In genomic region chr5:140106805-140107311, GRCh38 we compare ENCODE assay signal across 8 cellular contexts. TPM values are rescaled to one million over a fixed set of nuclear protein-coding genes. Genes with fewer than 3 reads are reported as not detected.
DNase-seq lines count a peak whose midpoint lies in the region; ATAC-seq, FAIRE-seq and TF ChIP-seq lines count a peak whose summit lies in the region.

No MANE protein-coding gene starts in this region.

- ATAC-seq in CD4-positive, CD25-positive, alpha-beta regulatory T cell (ENCODE audit: low read depth in 2 of 2): no peak
- ATAC-seq in GM18873 (IDR thresholded peaks at IDR 0.05; ENCODE audit: low FRiP score, unreplicated experiment): no peak

- peaks cover 28% of the 10 kb centered on the region for H3K4me1 ChIP-seq in CD4-positive, CD25-positive, alpha-beta regulatory T cell (ENCODE audit: control insufficient read depth, insufficient read depth, low read length, poor library complexity, severe bottlenecking)
- H3K4me1 ChIP-seq in OCI-LY1 (ENCODE audit: insufficient read depth, low read length, severe bottlenecking) (peaks cover 23% of the 10 kb centered on the region), endothelial cell of umbilical vein (ENCODE audit: control insufficient read depth, extremely low read depth, insufficient read depth, low read length) (peaks cover 13% of the 10 kb centered on the region)

- POLR2A ChIA-PET in endothelial cell of umbilical vein (lab: Charles Lee) (no interaction called here), HEK293T (lab: Yijun Ruan, JAX) (interaction anchor here (0.9 to 3.7 kb wide), 14 partner anchors 8 to 49 kb away, joined by 3 to 20 read pairs (median 4); no protein-coding TSS in a partner anchor)

- peak overlapping the region; percentile 88 to 96 (median 94) for H3K4me3 Mint-ChIP-seq in CD4-positive, CD25-positive, alpha-beta regulatory T cell
- H3K4me3 Mint-ChIP-seq in neural crest cell: peak overlapping the region; percentile 91

- peaks cover 51% of the 10 kb centered on the region for H3K27me3 Mint-ChIP-seq in CD4-positive, CD25-positive, alpha-beta regulatory T cell
- H3K27me3 Mint-ChIP-seq in neural crest cell (ENCODE audit: low read depth): peaks cover 95% of the 10 kb centered on the region

- H3K9me3 ChIP-seq in CD4-positive, CD25-positive, alpha-beta regulatory T cell (ENCODE audit: control insufficient read depth in 2 of 2, low read length in 2 of 2): no peaks in the 10 kb centered on the region
- H3K9me3 ChIP-seq in OCI-LY1 (ENCODE audit: low read length) (no peaks in the 10 kb centered on the region), endothelial cell of umbilical vein (replicated peaks; ENCODE audit: control insufficient read depth, insufficient read depth, low read length) (no peaks in the 10 kb centered on the region)

- H3K36me3 Mint-ChIP-seq in CD4-positive, CD25-positive, alpha-beta regulatory T cell: no peaks in the 10 kb centered on the region
- H3K36me3 Mint-ChIP-seq in neural crest cell (ENCODE audit: low read depth): no peaks in the 10 kb centered on the region

- dilution Hi-C loops in endothelial cell of umbilical vein (cut with MboI; ENCODE audit: extremely low pct_ligation_motif_present, low sequenced_read_pairs): no loop called here

- peaks cover 21 to 39% (median 24%) of the 10 kb centered on the region in 4 donors for H3K4me1 Mint-ChIP-seq in CD4-positive, CD25-positive, alpha-beta regulatory T cell
- H3K4me1 Mint-ChIP-seq in neural crest cell: peaks cover 30% of the 10 kb centered on the region

- H3K27ac Mint-ChIP-seq in CD4-positive, CD25-positive, alpha-beta regulatory T cell: peak overlapping the region; percentile 97 to 99 (median 97)
- H3K27ac Mint-ChIP-seq in neural crest cell (ENCODE audit: unreplicated experiment): no peak overlapping the region

- H3K79me2 ChIP-seq in OCI-LY1 (ENCODE audit: insufficient read depth, low read length) (no peaks in the 10 kb centered on the region), endothelial cell of umbilical vein (ENCODE audit: control insufficient read depth, insufficient read depth, low read length) (peaks cover under 1% of the 10 kb centered on the region)

- no peak for TF ChIP-seq POLR2A in endothelial cell of umbilical vein (IDR thresholded peaks at IDR 0.05; ENCODE audit: low read depth, low read length)

- H3K27me3 ChIP-seq in CD4-positive, CD25-positive, alpha-beta regulatory T cell (ENCODE audit: control insufficient read depth, insufficient read depth, low read length): peaks cover 12% of the 10 kb centered on the region
- H3K27me3 ChIP-seq in OCI-LY1 (ENCODE audit: insufficient read depth, low read length) (no peaks in the 10 kb centered on the region), endothelial cell of umbilical vein (ENCODE audit: control insufficient read depth in 2 of 2, insufficient read depth in 2 of 2, low read length in 2 of 2) (peaks cover 28 to 65% of the 10 kb centered on the region in 2 experiments)

- CTCF ChIA-PET in endothelial cell of umbilical vein (lab: Charles Lee): interaction anchor here (1.0 to 1.4 kb wide), 6 partner anchors 34 to 320 kb away, joined by 3 to 7 read pairs (median 4); no protein-coding TSS in a partner anchor
- CTCF ChIA-PET in HEK293T (lab: Yijun Ruan, JAX): no interaction called here

- TF ChIP-seq CTCF in OCI-LY1 (IDR thresholded peaks at IDR 0.05; ENCODE audit: low read length): no peak
- no peak for TF ChIP-seq CTCF in endothelial cell of umbilical vein (IDR thresholded peaks at IDR 0.05; ENCODE audit: extremely low read depth in 1 of 2, insufficient read depth in 1 of 2, low read depth in 1 of 2, low read length in 2 of 2)
- no peak for TF ChIP-seq CTCF in neural crest cell (conservative IDR thresholded peaks at IDR 0.05)

- FAIRE-seq in endothelial cell of umbilical vein (lab: Jason Lieb, UNC): no peak

- H2AFZ ChIP-seq in OCI-LY1 (ENCODE audit: low read length): peak overlapping the region; percentile 11; the same call in 1 of the 2 replicates
- peak overlapping the region; percentile 95 for H2AFZ ChIP-seq in endothelial cell of umbilical vein (ENCODE audit: low read depth, low read length)

- H3K27ac ChIP-seq in CD4-positive, CD25-positive, alpha-beta regulatory T cell (ENCODE audit: insufficient read depth, low read length, poor library complexity, severe bottlenecking): peak overlapping the region; percentile 94
- no peak overlapping the region for H3K27ac ChIP-seq in OCI-LY1 (ENCODE audit: low read depth, low read length, poor library complexity, severe bottlenecking)
- H3K27ac ChIP-seq in endothelial cell of umbilical vein (ENCODE audit: insufficient read depth, low read depth, low read length): peak overlapping the region; percentile 53

- no peaks in the 10 kb centered on the region for H3K36me3 ChIP-seq in CD4-positive, CD25-positive, alpha-beta regulatory T cell (ENCODE audit: control insufficient read depth, insufficient read depth, low read length)
- H3K36me3 ChIP-seq in OCI-LY1 (ENCODE audit: insufficient read depth, low read length) (no peaks in the 10 kb centered on the region), endothelial cell of umbilical vein (ENCODE audit: control insufficient read depth in 2 of 2, extremely low read depth in 1 of 2, insufficient read depth in 2 of 2, low read length in 2 of 2) (no peaks in the 10 kb centered on the region)

- no peaks in the 10 kb centered on the region; the same call in 1 of the 2 replicates for H3F3A ChIP-seq in OCI-LY1 (ENCODE audit: insufficient read depth, low read length)

- no TSS peak for BruUV-seq in endothelial cell of umbilical vein (replicated peaks; lab: Mats Ljungman, UMichigan)

- no peak for DNase-seq in CD4-positive, CD25-positive, alpha-beta regulatory T cell
- DNase-seq in endothelial cell of umbilical vein (ENCODE audit: low read depth, low spot score) (no peak), neural crest cell (ENCODE audit: low read depth, low spot score) (no peak), HEK293T (ENCODE audit: extremely low spot score) (no peak), NCI-H2081 (lab: John Stamatoyannopoulos, UW) (no peak), OCI-M1 (lab: John Stamatoyannopoulos, UW) (no peak)

- no peaks in the 10 kb centered on the region for H3K9me2 ChIP-seq in OCI-LY1 (ENCODE audit: low read depth, low read length)

- H4K20me1 ChIP-seq in OCI-LY1 (ENCODE audit: insufficient read depth, low read length) (no peaks in the 10 kb centered on the region), endothelial cell of umbilical vein (replicated peaks; ENCODE audit: control insufficient read depth, extremely low read depth, insufficient read depth, low read length) (no peaks in the 10 kb centered on the region)

- H3K9me3 Mint-ChIP-seq in CD4-positive, CD25-positive, alpha-beta regulatory T cell: peaks cover 0 to 2% (median 0%) of the 10 kb centered on the region in 7 donors
- H3K9me3 Mint-ChIP-seq in neural crest cell: no peaks in the 10 kb centered on the region

- intact Hi-C loops in endothelial cell of umbilical vein (cut with micrococcal nuclease): loop anchor here (1.0 to 2.0 kb wide), 2 partner anchors 8 to 38 kb away; no protein-coding TSS in a partner anchor

- H3K4me2 ChIP-seq in OCI-LY1 (ENCODE audit: low read length) (peak overlapping the region; percentile 82), endothelial cell of umbilical vein (ENCODE audit: insufficient read depth, low read length) (peak overlapping the region; percentile 68)

- H3K4me3 ChIP-seq in CD4-positive, CD25-positive, alpha-beta regulatory T cell (ENCODE audit: low read depth, low read length): peak overlapping the region; percentile 42
- H3K4me3 ChIP-seq in OCI-LY1 (ENCODE audit: low read depth, low read length, poor library complexity, severe bottlenecking) (peak overlapping the region; percentile 79), endothelial cell of umbilical vein (replicated peaks in 1 of 3; ENCODE audit: insufficient read depth in 1 of 3, low read depth in 1 of 3, low read length in 3 of 3) (peak overlapping the region; percentile 16 to 77 (median 51))

- H3K9ac ChIP-seq in OCI-LY1 (ENCODE audit: low read length): peak overlapping the region; percentile 82
- H3K9ac ChIP-seq in endothelial cell of umbilical vein (replicated peaks; ENCODE audit: extremely low read depth, insufficient read depth, low read length): peak overlapping the region; percentile 69

- H3K9me1 ChIP-seq in endothelial cell of umbilical vein (replicated peaks; ENCODE audit: control insufficient read depth, extremely low read depth, insufficient read depth, low read length): no peaks in the 10 kb centered on the region

TF ChIP-seq in endothelial cell of umbilical vein, 7 proteins besides CTCF, POLR2A, EP300 and RAD21 (continues in another document):
- TF ChIP-seq POLR2AphosphoS5 (IDR thresholded peaks at IDR 0.05; ENCODE audit: insufficient read depth, low read depth, low read length) (no peak), GATA2 (IDR thresholded peaks at IDR 0.05; ENCODE audit: insufficient read depth, insufficient read length, low read depth, low read length) (no peak)

TF ChIP-seq in HEK293T, 16 proteins besides CTCF, POLR2A, EP300 and RAD21 (continues in another document):
- TF ChIP-seq ZNF384 (IDR thresholded peaks at IDR 0.05): no peak
- no peak for TF ChIP-seq LEF1 (IDR thresholded peaks at IDR 0.05; ENCODE audit: borderline replicate concordance)
- no peak for TF ChIP-seq NFRKB (IDR thresholded peaks at IDR 0.05)

RNA-seq across cellular contexts. Expression of gene PURA, which starts 7.1 kb away (rescaled TPM):
- 7.7 TPM for total RNA-seq in CD4-positive, CD25-positive, alpha-beta regulatory T cell
- polyA plus RNA-seq in CD4-positive, CD25-positive, alpha-beta regulatory T cell: 1 to 10 TPM; 2.3 to 4.1 (median 3.6) TPM
- total RNA-seq in endothelial cell of umbilical vein (8.1 and 8.2 TPM in 2 replicates), neural crest cell (5.5 and 5.7 TPM in 2 replicates)
- polyA plus RNA-seq in endothelial cell of umbilical vein: 1.1 and 1.3 TPM in 2 replicates
- 1.2 TPM in 2 replicates for polyA plus RNA-seq in endothelial cell of umbilical vein (2011; cell fraction: cytosol; rRNA removed)
- polyA plus RNA-seq in endothelial cell of umbilical vein (2011; cell fraction: nucleus; rRNA removed): 1.8 and 2.4 TPM in 2 replicates
- 2.8 and 3.3 TPM in 2 replicates for polyA plus RNA-seq in endothelial cell of umbilical vein (2012)
- polyA minus RNA-seq in endothelial cell of umbilical vein: 3.3 and 4.3 TPM in 2 replicates
- 6.6 TPM for polyA minus RNA-seq in endothelial cell of umbilical vein (2011; cell fraction: cytosol; rRNA and poly(A)+ RNA removed)
- polyA minus RNA-seq in endothelial cell of umbilical vein (2011; cell fraction: nucleus; rRNA and poly(A)+ RNA removed): 7.5 and 7.9 TPM in 2 replicates

RNA-seq across cellular contexts. Expression of gene IGIP, which starts 18.9 kb away (rescaled TPM):
- 2.3 TPM for total RNA-seq in CD4-positive, CD25-positive, alpha-beta regulatory T cell
- under 1 TPM in 3 of 4 donors, not detected in 1; 0.06 to 0.33 (median 0.28) TPM for polyA plus RNA-seq in CD4-positive, CD25-positive, alpha-beta regulatory T cell
- total RNA-seq in endothelial cell of umbilical vein: 2.4 and 3.3 TPM in 2 replicates
- 0.62 and 0.86 TPM in 2 replicates for polyA plus RNA-seq in endothelial cell of umbilical vein
- polyA plus RNA-seq in endothelial cell of umbilical vein (2011; cell fraction: cytosol; rRNA removed): 0.56 and 0.63 TPM in 2 replicates
- 2.4 and 3.3 TPM in 2 replicates for polyA plus RNA-seq in endothelial cell of umbilical vein (2011; cell fraction: nucleus; rRNA removed)
- polyA plus RNA-seq in endothelial cell of umbilical vein (2012): 1.5 and 1.6 TPM in 2 replicates
- 2.3 and 2.6 TPM in 2 replicates for polyA minus RNA-seq in endothelial cell of umbilical vein
- polyA minus RNA-seq in endothelial cell of umbilical vein (2011; cell fraction: cytosol; rRNA and poly(A)+ RNA removed): 0.31 TPM
- polyA minus RNA-seq in endothelial cell of umbilical vein (2011; cell fraction: nucleus; rRNA and poly(A)+ RNA removed): 3.5 and 4.8 TPM in 2 replicates
- 1.1 and 1.4 TPM in 2 replicates for total RNA-seq in neural crest cell
